3 cellular contexts compared by ENCODE assay signal in the genomic region with DNA sequence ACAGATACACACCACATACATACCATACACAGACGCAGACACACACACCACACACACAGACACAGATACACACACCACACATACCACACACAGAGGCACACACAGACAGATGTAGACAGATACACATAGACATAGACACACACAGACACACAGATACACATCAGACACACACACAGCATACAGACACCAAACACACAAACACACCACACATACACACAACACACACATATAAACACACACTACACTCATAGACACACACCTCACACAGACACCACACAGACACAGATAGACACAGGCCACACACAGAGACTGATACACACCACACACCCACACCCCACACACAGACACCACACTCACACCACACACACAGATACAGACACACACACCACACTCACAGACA.
TF ChIP-seq lines count a peak whose summit lies in the region.

No MANE protein-coding gene starts in this region.

TF ChIP-seq in HepG2, 621 proteins besides CTCF, POLR2A, EP300 and RAD21:
- TF ChIP-seq ZNF646 (CRISPR knock-in tag; IDR thresholded peaks at IDR 0.05) (peak; percentile 78), ARHGAP35 (CRISPR knock-in tag; IDR thresholded peaks at IDR 0.05; ENCODE audit: borderline replicate concordance) (no peak), TEAD3 (CRISPR knock-in tag; optimal IDR thresholded peaks at IDR 0.05; ENCODE audit: borderline replicate concordance) (no peak), ATM (IDR thresholded peaks at IDR 0.05; ENCODE audit: borderline replicate concordance) (peak; percentile 55; the same call in 1 of the 2 replicates), RAD51 (IDR thresholded peaks at IDR 0.05; ENCODE audit: borderline replicate concordance) (0 out of 2 replicates have a peak, but pooled peaks have one; percentile 23), GLI4 (CRISPR knock-in tag; IDR thresholded peaks at IDR 0.05; ENCODE audit: borderline replicate concordance) (no peak), SP2 (CRISPR knock-in tag; IDR thresholded peaks at IDR 0.05) (no peak), ATF7 (IDR thresholded peaks at IDR 0.05) (peak; percentile 13; the same call in 1 of the 2 replicates), ATF7 (CRISPR knock-in tag; IDR thresholded peaks at IDR 0.05) (no peak)
- TF ChIP-seq, protein P1, sequence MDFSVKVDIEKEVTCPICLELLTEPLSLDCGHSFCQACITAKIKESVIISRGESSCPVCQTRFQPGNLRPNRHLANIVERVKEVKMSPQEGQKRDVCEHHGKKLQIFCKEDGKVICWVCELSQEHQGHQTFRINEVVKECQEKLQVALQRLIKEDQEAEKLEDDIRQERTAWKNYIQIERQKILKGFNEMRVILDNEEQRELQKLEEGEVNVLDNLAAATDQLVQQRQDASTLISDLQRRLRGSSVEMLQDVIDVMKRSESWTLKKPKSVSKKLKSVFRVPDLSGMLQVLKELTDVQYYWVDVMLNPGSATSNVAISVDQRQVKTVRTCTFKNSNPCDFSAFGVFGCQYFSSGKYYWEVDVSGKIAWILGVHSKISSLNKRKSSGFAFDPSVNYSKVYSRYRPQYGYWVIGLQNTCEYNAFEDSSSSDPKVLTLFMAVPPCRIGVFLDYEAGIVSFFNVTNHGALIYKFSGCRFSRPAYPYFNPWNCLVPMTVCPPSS (IDR thresholded peaks at IDR 0.05): 0 out of 2 replicates have a peak, but pooled peaks have one; percentile 41

TF ChIP-seq in HEK293, 187 proteins besides CTCF, POLR2A, EP300 and RAD21 (continues in another document):
- TF ChIP-seq PRDM1 (tag by site-specific recombination; IDR thresholded peaks at IDR 0.05) (no peak), ZBTB20 (tag by site-specific recombination; IDR thresholded peaks at IDR 0.05) (peak; percentile 34; the same call in 1 of the 2 replicates), ZNF23 (tag by site-specific recombination; IDR thresholded peaks at IDR 0.05; ENCODE audit: borderline replicate concordance) (0 out of 2 replicates have a peak, but pooled peaks have one; percentile 46), YY2 (tag by site-specific recombination; IDR thresholded peaks at IDR 0.05) (0 out of 2 replicates have a peak, but pooled peaks have one; percentile 10), SETDB1 (IDR thresholded peaks at IDR 0.05; ENCODE audit: insufficient read length, low read length) (no peak), ZNF2 (tag by site-specific recombination; IDR thresholded peaks at IDR 0.05) (0 out of 2 replicates have a peak, but pooled peaks have one; percentile 30), ZBTB48 (tag by site-specific recombination; IDR thresholded peaks at IDR 0.05) (peak; percentile 51; the same call in 1 of the 2 replicates), GLIS2 (tag by site-specific recombination; IDR thresholded peaks at IDR 0.05) (no peak), ZNF704 (tag by site-specific recombination; IDR thresholded peaks at IDR 0.05) (peak; percentile 57; the same call in 1 of the 2 replicates), ZNF473 (tag by site-specific recombination; IDR thresholded peaks at IDR 0.05) (peak; percentile 96), ZNF24 (tag by site-specific recombination; IDR thresholded peaks at IDR 0.05) (no peak), ZNF621 (tag by site-specific recombination; IDR thresholded peaks at IDR 0.05) (0 out of 2 replicates have a peak, but pooled peaks have one; percentile 84), ZNF211 (tag by site-specific recombination; IDR thresholded peaks at IDR 0.05; ENCODE audit: low read depth) (no peak; the same call in 1 of the 2 replicates), ZNF366 (tag by site-specific recombination; conservative IDR thresholded peaks at IDR 0.05) (no peak), ZNF660 (tag by site-specific recombination; IDR thresholded peaks at IDR 0.05) (no peak), ZNF239 (tag by site-specific recombination; IDR thresholded peaks at IDR 0.05) (peak; percentile 75; the same call in 1 of the 2 replicates), ZNF645 (tag by site-specific recombination; IDR thresholded peaks at IDR 0.05) (0 out of 2 replicates have a peak, but pooled peaks have one; percentile 86)
- TF ChIP-seq, protein P2, sequence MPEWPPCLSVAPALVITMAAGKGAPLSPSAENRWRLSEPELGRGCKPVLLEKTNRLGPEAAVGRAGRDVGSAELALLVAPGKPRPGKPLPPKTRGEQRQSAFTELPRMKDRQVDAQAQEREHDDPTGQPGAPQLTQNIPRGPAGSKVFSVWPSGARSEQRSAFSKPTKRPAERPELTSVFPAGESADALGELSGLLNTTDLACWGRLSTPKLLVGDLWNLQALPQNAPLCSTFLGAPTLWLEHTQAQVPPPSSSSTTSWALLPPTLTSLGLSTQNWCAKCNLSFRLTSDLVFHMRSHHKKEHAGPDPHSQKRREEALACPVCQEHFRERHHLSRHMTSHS (tag by site-specific recombination; IDR thresholded peaks at IDR 0.05): peak; percentile 54; the same call in 1 of the 2 replicates
- TF ChIP-seq, protein P3, sequence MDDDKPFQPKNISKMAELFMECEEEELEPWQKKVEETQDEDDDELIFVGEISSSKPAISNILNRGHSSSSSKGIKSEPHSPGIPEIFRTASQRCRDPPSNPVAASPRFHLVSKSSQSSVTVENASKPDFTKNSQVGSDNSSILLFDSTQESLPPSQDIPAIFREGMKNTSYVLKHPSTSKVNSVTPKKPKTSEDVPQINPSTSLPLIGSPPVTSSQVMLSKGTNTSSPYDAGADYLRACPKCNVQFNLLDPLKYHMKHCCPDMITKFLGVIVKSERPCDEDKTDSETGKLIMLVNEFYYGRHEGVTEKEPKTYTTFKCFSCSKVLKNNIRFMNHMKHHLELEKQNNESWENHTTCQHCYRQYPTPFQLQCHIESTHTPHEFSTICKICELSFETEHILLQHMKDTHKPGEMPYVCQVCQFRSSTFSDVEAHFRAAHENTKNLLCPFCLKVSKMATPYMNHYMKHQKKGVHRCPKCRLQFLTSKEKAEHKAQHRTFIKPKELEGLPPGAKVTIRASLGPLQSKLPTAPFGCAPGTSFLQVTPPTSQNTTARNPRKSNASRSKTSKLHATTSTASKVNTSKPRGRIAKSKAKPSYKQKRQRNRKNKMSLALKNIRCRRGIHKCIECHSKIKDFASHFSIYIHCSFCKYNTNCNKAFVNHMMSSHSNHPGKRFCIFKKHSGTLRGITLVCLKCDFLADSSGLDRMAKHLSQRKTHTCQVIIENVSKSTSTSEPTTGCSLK (tag by site-specific recombination; IDR thresholded peaks at IDR 0.05): peak; percentile 92; the same call in 1 of the 2 replicates
- TF ChIP-seq, protein P4, sequence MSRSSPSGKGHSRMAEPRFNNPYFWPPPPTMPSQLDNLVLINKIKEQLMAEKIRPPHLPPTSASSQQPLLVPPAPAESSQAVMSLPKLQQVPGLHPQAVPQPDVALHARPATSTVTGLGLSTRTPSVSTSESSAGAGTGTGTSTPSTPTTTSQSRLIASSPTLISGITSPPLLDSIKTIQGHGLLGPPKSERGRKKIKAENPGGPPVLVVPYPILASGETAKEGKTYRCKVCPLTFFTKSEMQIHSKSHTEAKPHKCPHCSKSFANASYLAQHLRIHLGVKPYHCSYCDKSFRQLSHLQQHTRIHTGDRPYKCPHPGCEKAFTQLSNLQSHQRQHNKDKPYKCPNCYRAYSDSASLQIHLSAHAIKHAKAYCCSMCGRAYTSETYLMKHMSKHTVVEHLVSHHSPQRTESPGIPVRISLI (tag by site-specific recombination; IDR thresholded peaks at IDR 0.05): no peak

TF ChIP-seq in H1, 55 proteins besides CTCF, POLR2A, EP300 and RAD21:
- TF ChIP-seq CBX8 (IDR thresholded peaks at IDR 0.05; ENCODE audit: borderline replicate concordance, low read depth, low read length) (0 out of 2 replicates have a peak, but pooled peaks have one; percentile 0), YY1 (IDR thresholded peaks at IDR 0.05; ENCODE audit: low read depth, low read length) (no peak)
